Comparison of ENCODE assay signal across 22 cellular contexts in the genomic region with DNA sequence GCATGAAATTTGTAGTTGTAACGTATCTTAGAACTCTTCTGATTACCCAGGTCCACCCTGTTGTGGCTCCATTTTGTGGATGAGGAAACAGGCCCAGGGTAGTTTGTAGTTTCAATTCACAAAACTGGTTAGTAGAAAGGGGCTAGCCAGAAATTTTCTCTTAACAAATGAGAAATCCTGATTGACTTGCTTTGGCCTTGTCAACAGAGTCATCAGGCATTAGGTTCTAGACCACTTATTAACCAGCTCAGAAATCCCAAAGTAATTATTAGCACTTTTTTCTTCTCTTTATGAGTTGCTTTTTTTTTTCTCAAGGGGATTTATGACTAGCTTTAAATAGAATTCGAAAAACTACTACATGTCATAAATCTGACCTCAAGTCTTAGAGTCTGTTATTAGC.
"Had no signal": no experiment of that assay in that cellular context is flagged by ENCODE, and none has a peak within 500 bp of the region (broad histone marks: within the 10 kb centered on the region; RNA-seq: fewer than 3 reads in every experiment).

No MANE protein-coding gene starts in this region.

- DNase-seq: effector memory CD4-positive, alpha-beta T cell; foreskin keratinocyte; heart left ventricle; hippocampal formation; left cardiac atrium; left lung; mesenchymal stem cell; naive thymus-derived CD4-positive, alpha-beta T cell; nephron progenitor cell; nucleus accumbens; sigmoid colon; stimulated activated CD4-positive, alpha-beta T cell treated with anti-CD3 and anti-CD28 coated beads, Interleukin-2, amount 100 ng/mL, for 24 hours; stimulated activated CD4-positive, alpha-beta T cell treated with anti-CD3 and anti-CD28 coated beads, Interleukin-4, amount 100 ng/mL, for 24 hours; stimulated activated naive CD4-positive, alpha-beta T cell treated with Interleukin-2 at 50 U/mL for 16 hours; stomach; thyroid gland; trophoblast cell had no signal

- H3K36me3 ChIP-seq: esophagus muscularis mucosa, gastroesophageal sphincter, heart left ventricle, left lung, prostate gland, right atrium auricular region, sigmoid colon, stomach, thyroid gland had no signal

- H3K4me3 ChIP-seq: esophagus muscularis mucosa, gastroesophageal sphincter, heart left ventricle, left lung, prostate gland, right atrium auricular region, sigmoid colon, stomach, thyroid gland had no signal

- H3K4me1 ChIP-seq: esophagus muscularis mucosa, foreskin keratinocyte, gastroesophageal sphincter, heart left ventricle, left lung, prostate gland, right atrium auricular region, sigmoid colon, stomach, thyroid gland had no signal

- ATAC-seq: foreskin keratinocyte; gastroesophageal sphincter; heart left ventricle; left cardiac atrium; left lung; naive thymus-derived CD4-positive, alpha-beta T cell; stimulated activated effector memory CD8-positive, alpha-beta T cell treated with anti-CD3 and anti-CD28 coated beads, Interleukin-12 subunit alpha, Interleukin-12 subunit beta, amount 100 ng/mL, for 72 hours had no signal

- H3K9me3 ChIP-seq: esophagus muscularis mucosa, gastroesophageal sphincter, heart left ventricle, left lung, prostate gland, right atrium auricular region, sigmoid colon, stomach, thyroid gland had no signal
